ENCODE assay signal across 8 cellular contexts in the genomic region with DNA sequence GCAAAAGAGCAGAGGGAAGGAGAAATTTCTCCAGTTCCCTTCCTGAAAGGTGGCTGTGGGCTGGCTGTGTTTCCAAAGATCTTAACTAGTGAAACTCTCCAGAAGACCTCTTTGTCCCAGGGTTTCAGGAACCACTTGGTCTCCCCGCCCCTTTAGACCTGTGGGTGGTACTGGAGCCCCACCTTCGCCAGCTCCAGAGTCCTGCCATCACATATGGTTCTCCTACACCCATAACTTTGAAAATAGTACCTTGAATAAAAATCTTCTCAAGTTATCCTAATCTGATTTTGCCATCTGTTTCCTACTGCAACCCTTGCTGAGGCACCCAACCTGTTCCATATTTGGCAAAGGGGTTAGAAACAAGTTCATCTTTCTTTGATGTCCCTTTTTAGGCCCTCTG.
"Had no signal": no experiment of that assay in that cellular context is flagged by ENCODE, and none has a peak within 500 bp of the region (broad histone marks: within the 10 kb centered on the region; RNA-seq: fewer than 3 reads in every experiment).

No MANE protein-coding gene starts in this region.

- FAIRE-seq: H1, H54, HepG2, K562 had no signal

- H3K4me3 ChIP-seq: GM23338, K562 had no signal

- ATAC-seq: GM23338, HepG2, K562 had no signal

- DNase-seq: H9, HCEC 1CT, KG1 had no signal
